21 cellular contexts compared by ENCODE assay signal in genomic region chr5:172911976-172912375, GRCh38. TPM values are rescaled to one million over a fixed set of nuclear protein-coding genes. Genes with fewer than 3 reads are reported as not detected.
A peak's percentile ranks its signal among the peaks of the same experiment; 100 is the strongest.
DNase-seq lines count a peak whose midpoint lies in the region; TF ChIP-seq lines count a peak whose summit lies in the region.
"Had no signal": no experiment of that assay in that cellular context is flagged by ENCODE, and none has a peak within 500 bp of the region (broad histone marks: within the 10 kb centered on the region; RNA-seq: fewer than 3 reads in every experiment).

No MANE protein-coding gene starts in this region.

- no peaks in the 10 kb centered on the region for H3K9me3 Mint-ChIP-seq in activated CD4-positive, alpha-beta T cell treated with anti-CD3 and anti-CD28 coated beads, Interleukin-2, amount 10 ng/mL, durations not matched to agents 7 days and 5 days
- H3K9me3 Mint-ChIP-seq: IgD-negative memory B cell, immature natural killer cell, nephron progenitor cell had no signal

- POLR2A ChIA-PET in activated CD4-positive, alpha-beta T cell treated with anti-CD3 and anti-CD28 coated beads, Interleukin-2, amount 10 ng/mL, durations not matched to agents 7 days and 5 days (lab: Charles Lee), result no interaction called here

- intact Hi-C loops in transverse colon (cut with DNase I; ENCODE audit: low total_unique reads), result no loop called here

- H3K27ac ChIP-seq in coronary artery (peak overlapping the region; percentile 79 to 87), osteoblast (ENCODE audit: low read depth, low read length) (peak overlapping the region; percentile 97), transverse colon (peak overlapping the region; percentile 44 to 74 (median 65))
- H3K27ac ChIP-seq: colonic mucosa had no signal

- no peak overlapping the region for H3K4me2 ChIP-seq in osteoblast (ENCODE audit: insufficient read depth, low read length)

- H3K36me3 ChIP-seq in osteoblast (ENCODE audit: insufficient read depth, low read length), result peaks cover 45% of the 10 kb centered on the region
- H3K36me3 ChIP-seq in transverse colon, result peaks cover 0 to 17% (median 6%) of the 10 kb centered on the region in 4 donors

- H3K4me3 ChIP-seq in coronary artery, result no peak overlapping the region
- H3K4me3 ChIP-seq in osteoblast (ENCODE audit: insufficient read depth, low read length), result no peak overlapping the region
- H3K4me3 ChIP-seq in transverse colon, result no peak overlapping the region
- H3K4me3 ChIP-seq: colonic mucosa had no signal

- H3K27me3 Mint-ChIP-seq in activated CD4-positive, alpha-beta T cell treated with anti-CD3 and anti-CD28 coated beads, Interleukin-2, amount 10 ng/mL, durations not matched to agents 7 days and 5 days, result no peaks in the 10 kb centered on the region
- H3K27me3 Mint-ChIP-seq: IgD-negative memory B cell had no signal

- H3K79me2 ChIP-seq in osteoblast (ENCODE audit: insufficient read depth, low read length), result no peaks in the 10 kb centered on the region

- no peak overlapping the region for H2AFZ ChIP-seq in osteoblast (ENCODE audit: low read length)

- H3K27ac Mint-ChIP-seq in activated CD4-positive, alpha-beta T cell treated with anti-CD3 and anti-CD28 coated beads, Interleukin-2, amount 10 ng/mL, durations not matched to agents 7 days and 5 days, result no peak overlapping the region
- H3K27ac Mint-ChIP-seq: nephron progenitor cell had no signal

- WGBS in transverse colon (ENCODE audit: low coverage in 1 of 2), 2 donors, result 97 to 100% methylated on average over 1 of the region's 1 CpG

- TF ChIP-seq CTCF in coronary artery (IDR thresholded peaks at IDR 0.05), result no peak
- no peak for TF ChIP-seq CTCF in osteoblast (IDR thresholded peaks at IDR 0.05; ENCODE audit: extremely low read depth, low read depth, low read length)
- TF ChIP-seq CTCF in transverse colon (IDR thresholded peaks at IDR 0.05), result no peak

- no peak overlapping the region for H3K4me3 Mint-ChIP-seq in activated CD4-positive, alpha-beta T cell treated with anti-CD3 and anti-CD28 coated beads, Interleukin-2, amount 10 ng/mL, durations not matched to agents 7 days and 5 days
- H3K4me3 Mint-ChIP-seq: immature natural killer cell, nephron progenitor cell had no signal

- no peak for TF ChIP-seq EP300 in transverse colon (IDR thresholded peaks at IDR 0.05; ENCODE audit: low read depth)

- H3K4me1 ChIP-seq in osteoblast (ENCODE audit: insufficient read depth, low read length), result peaks cover 14% of the 10 kb centered on the region
- H3K4me1 ChIP-seq in transverse colon, result peaks cover 0 to 8% (median 0%) of the 10 kb centered on the region in 4 donors
- H3K4me1 ChIP-seq: colonic mucosa had no signal

- H3K9me3 ChIP-seq in osteoblast (ENCODE audit: low read depth, low read length) (no peaks in the 10 kb centered on the region), transverse colon (no peaks in the 10 kb centered on the region)
- H3K9me3 ChIP-seq: colonic mucosa had no signal

- H3K36me3 Mint-ChIP-seq in activated CD4-positive, alpha-beta T cell treated with anti-CD3 and anti-CD28 coated beads, Interleukin-2, amount 10 ng/mL, durations not matched to agents 7 days and 5 days (ENCODE audit: low read depth), result no peaks in the 10 kb centered on the region

- DNase-seq in LHCN-M2 (ENCODE audit: low read depth) (peak; percentile 71), coronary artery (ENCODE audit: low spot score) (no peak), osteoblast (ENCODE audit: insufficient read length, low spot score, missing footprints) (no peak), transverse colon (no peak), NCI-H187 (lab: John Stamatoyannopoulos, UW) (no peak), NCI-H82 (lab: John Stamatoyannopoulos, UW) (no peak)
- no peak for DNase-seq in activated CD4-positive, alpha-beta T cell treated with anti-CD3 and anti-CD28 coated beads, Interleukin-2, amount 10 ng/mL, durations not matched to agents 7 days and 5 days
- DNase-seq: activated gamma-delta T cell; anterior cingulate cortex; C1 segment of cervical spinal cord; colonic mucosa; DMS 273 treated with DMSO at 0.1 percent for 48 hours; glutamatergic neuron; immature natural killer cell; mammary epithelial cell; NCI-H2029 treated with DMSO at 0.1 percent for 48 hours; NCI-H510A treated with DMSO at 0.1 percent for 48 hours; nephron progenitor cell; SHP77 treated with DMSO at 0.1 percent for 48 hours; stimulated activated CD4-positive, alpha-beta T cell treated with anti-CD3 and anti-CD28 coated beads, Interleukin-2, amount 100 ng/mL, for 24 hours had no signal

- no peaks in the 10 kb centered on the region for H4K20me1 ChIP-seq in osteoblast (ENCODE audit: insufficient read depth, low read length)

- TF ChIP-seq POLR2A in transverse colon (IDR thresholded peaks at IDR 0.05), result no peak

- in situ Hi-C loops in transverse colon (cut with MboI; ENCODE audit: low pct_ligation_motif_present in 1 of 4, low pct_unique_long_range_greater_than_20kb in 1 of 4, low sequenced_read_pairs in 3 of 4), result no loop called here

- no peaks in the 10 kb centered on the region for H3K4me1 Mint-ChIP-seq in activated CD4-positive, alpha-beta T cell treated with anti-CD3 and anti-CD28 coated beads, Interleukin-2, amount 10 ng/mL, durations not matched to agents 7 days and 5 days

- H3K27me3 ChIP-seq in osteoblast (ENCODE audit: insufficient read depth, low read length) (no peaks in the 10 kb centered on the region), transverse colon (no peaks in the 10 kb centered on the region)
- H3K27me3 ChIP-seq: colonic mucosa had no signal

- CTCF ChIA-PET in activated CD4-positive, alpha-beta T cell treated with anti-CD3 and anti-CD28 coated beads, Interleukin-2, amount 10 ng/mL, durations not matched to agents 7 days and 5 days (lab: Charles Lee), result interaction anchor here (0.6 kb wide), 1 partner anchor 11 kb away, joined by 3 read pairs; no protein-coding TSS in a partner anchor

RNA-seq across cellular contexts. Expression of gene RPL26L1, which starts 47.2 kb away (rescaled TPM):
- total RNA-seq in LHCN-M2 (2014; rRNA removed) (63.0 and 64.3 TPM in 2 replicates), osteoblast (40.4 and 43.8 TPM in 2 replicates), transverse colon (10 to 100 TPM in 2 of 4 donors, 1 to 10 TPM in 1, not detected in 1; 1.6 to 22.3 (median 19.5) TPM)
- 159 TPM for polyA plus RNA-seq in LHCN-M2 (2012)
- 10 to 100 TPM; 39.9 to 44.3 TPM for total RNA-seq in activated CD4-positive, alpha-beta T cell treated with anti-CD3 and anti-CD28 coated beads, Interleukin-2, amount 10 ng/mL, durations not matched to agents 7 days and 5 days
